Comparison of ENCODE assay signal across 2 cellular contexts in genomic region chr20:58795923-58796245, GRCh38.
TF ChIP-seq lines count a peak whose summit lies in the region.

No MANE protein-coding gene starts in this region.

TF ChIP-seq in HEK293, 187 proteins besides CTCF, POLR2A, EP300 and RAD21:
- TF ChIP-seq HOXA7 (CRISPR knock-in tag; IDR thresholded peaks at IDR 0.05; ENCODE audit: borderline replicate concordance) = no peak
- TF ChIP-seq ZNF280D (tag by site-specific recombination; IDR thresholded peaks at IDR 0.05) = no peak
- no peak for TF ChIP-seq GLIS2 (tag by site-specific recombination; IDR thresholded peaks at IDR 0.05)
- TF ChIP-seq PRDM1 (tag by site-specific recombination; IDR thresholded peaks at IDR 0.05) = no peak
- peak; percentile 97 for TF ChIP-seq ZNF239 (tag by site-specific recombination; IDR thresholded peaks at IDR 0.05)
- no peak for TF ChIP-seq TCF7L2 (IDR thresholded peaks at IDR 0.05; ENCODE audit: borderline replicate concordance, low read depth, low read length)
- TF ChIP-seq ZNF837 (tag by site-specific recombination; IDR thresholded peaks at IDR 0.05) = no peak

TF ChIP-seq in H1, 55 proteins besides CTCF, POLR2A, EP300 and RAD21:
- TF ChIP-seq CHD1 (IDR thresholded peaks at IDR 0.05; ENCODE audit: low read depth, low read length) (no peak), NANOG (IDR thresholded peaks at IDR 0.05; ENCODE audit: insufficient read depth, low read depth, low read length, poor library complexity, severe bottlenecking) (no peak), CEBPB (IDR thresholded peaks at IDR 0.05; ENCODE audit: low read depth, low read length) (no peak), SAP30 (IDR thresholded peaks at IDR 0.05; ENCODE audit: insufficient read depth, insufficient replicate concordance, low read length) (no peak), HDAC2 (IDR thresholded peaks at IDR 0.05; ENCODE audit: borderline replicate concordance in 1 of 2, low read depth in 2 of 2, low read length in 2 of 2) (no peak), CTBP2 (IDR thresholded peaks at IDR 0.05; ENCODE audit: borderline replicate concordance, insufficient read depth, insufficient read length, low read length) (no peak), KDM4A (IDR thresholded peaks at IDR 0.05; ENCODE audit: low read depth, low read length, severe bottlenecking) (no peak), SIN3A (conservative IDR thresholded peaks at IDR 0.05 in 1 of 2, IDR thresholded peaks at IDR 0.05 in 1 of 2; ENCODE audit: low read depth in 1 of 2, low read length in 2 of 2) (no peak), GTF2F1 (IDR thresholded peaks at IDR 0.05; ENCODE audit: borderline replicate concordance, low read depth, low read length) (no peak)
